1 cellular context compared by ENCODE assay signal in the genomic region with DNA sequence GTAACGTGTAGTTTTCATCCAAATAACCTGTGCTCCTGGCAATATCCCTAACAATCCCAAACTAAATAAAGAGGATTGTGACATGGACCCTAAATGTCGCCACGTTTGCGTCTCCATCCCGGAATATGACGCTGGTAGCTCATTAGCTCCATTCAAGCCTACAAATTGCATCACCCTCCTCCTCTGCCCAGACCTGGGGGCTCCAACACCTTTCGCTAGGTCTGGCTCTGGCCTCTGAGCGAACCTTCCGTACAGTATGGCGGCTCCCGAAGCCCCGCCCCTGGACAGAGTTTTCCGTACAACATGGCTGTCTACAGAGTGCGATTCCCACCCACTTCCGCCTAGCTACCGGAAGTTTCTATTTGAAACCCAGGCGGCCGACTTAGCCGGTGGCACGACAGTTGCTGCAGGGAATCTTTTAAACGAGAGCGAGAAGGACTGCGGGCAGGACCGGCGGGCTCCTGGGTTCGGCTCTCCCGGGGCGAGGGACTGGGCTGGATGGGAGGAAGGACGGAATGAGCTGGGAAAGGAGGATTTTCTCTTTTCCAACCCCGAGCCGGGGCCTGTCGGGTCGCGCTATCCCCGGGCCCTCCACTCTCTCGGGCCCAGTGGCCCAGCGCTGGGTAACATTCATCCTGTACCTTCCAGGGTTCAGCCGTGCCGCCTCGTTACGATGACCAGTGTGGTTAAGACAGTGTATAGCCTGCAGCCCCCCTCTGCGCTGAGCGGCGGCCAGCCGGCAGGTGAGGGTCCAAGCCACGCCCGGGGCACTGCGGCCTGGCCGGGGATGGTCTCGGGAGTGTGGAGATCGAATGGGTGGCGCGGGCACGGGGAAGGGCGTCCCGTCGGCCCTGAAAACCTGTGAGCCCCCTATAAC.
TF ChIP-seq lines count a peak whose summit lies in the region.

A gene with protein sequence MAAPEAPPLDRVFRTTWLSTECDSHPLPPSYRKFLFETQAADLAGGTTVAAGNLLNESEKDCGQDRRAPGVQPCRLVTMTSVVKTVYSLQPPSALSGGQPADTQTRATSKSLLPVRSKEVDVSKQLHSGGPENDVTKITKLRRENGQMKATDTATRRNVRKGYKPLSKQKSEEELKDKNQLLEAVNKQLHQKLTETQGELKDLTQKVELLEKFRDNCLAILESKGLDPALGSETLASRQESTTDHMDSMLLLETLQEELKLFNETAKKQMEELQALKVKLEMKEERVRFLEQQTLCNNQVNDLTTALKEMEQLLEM (plus strand): TSS at position 142 of the 877 bp plus-strand sequence. CDS start 115 bp downstream, at position 257.

TF ChIP-seq in HepG2, 621 proteins besides CTCF, POLR2A, EP300 and RAD21 (continued from another document and continues in another):
- TF ChIP-seq, protein P1, sequence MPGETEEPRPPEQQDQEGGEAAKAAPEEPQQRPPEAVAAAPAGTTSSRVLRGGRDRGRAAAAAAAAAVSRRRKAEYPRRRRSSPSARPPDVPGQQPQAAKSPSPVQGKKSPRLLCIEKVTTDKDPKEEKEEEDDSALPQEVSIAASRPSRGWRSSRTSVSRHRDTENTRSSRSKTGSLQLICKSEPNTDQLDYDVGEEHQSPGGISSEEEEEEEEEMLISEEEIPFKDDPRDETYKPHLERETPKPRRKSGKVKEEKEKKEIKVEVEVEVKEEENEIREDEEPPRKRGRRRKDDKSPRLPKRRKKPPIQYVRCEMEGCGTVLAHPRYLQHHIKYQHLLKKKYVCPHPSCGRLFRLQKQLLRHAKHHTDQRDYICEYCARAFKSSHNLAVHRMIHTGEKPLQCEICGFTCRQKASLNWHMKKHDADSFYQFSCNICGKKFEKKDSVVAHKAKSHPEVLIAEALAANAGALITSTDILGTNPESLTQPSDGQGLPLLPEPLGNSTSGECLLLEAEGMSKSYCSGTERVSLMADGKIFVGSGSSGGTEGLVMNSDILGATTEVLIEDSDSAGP (CRISPR knock-in tag; IDR thresholded peaks at IDR 0.05; ENCODE audit: borderline replicate concordance) = peak; percentile 68; the same call in 1 of the 2 replicates
- TF ChIP-seq, protein P2, sequence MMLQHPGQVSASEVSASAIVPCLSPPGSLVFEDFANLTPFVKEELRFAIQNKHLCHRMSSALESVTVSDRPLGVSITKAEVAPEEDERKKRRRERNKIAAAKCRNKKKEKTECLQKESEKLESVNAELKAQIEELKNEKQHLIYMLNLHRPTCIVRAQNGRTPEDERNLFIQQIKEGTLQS (CRISPR knock-in tag; IDR thresholded peaks at IDR 0.05) = peak; percentile 49; the same call in 1 of the 2 replicates
- no peak for TF ChIP-seq RFX1 (IDR thresholded peaks at IDR 0.05)
- TF ChIP-seq PHF5A (CRISPR knock-in tag; IDR thresholded peaks at IDR 0.05; ENCODE audit: low read depth, unreplicated experiment) = peak; percentile 30
- TF ChIP-seq, protein P3, sequence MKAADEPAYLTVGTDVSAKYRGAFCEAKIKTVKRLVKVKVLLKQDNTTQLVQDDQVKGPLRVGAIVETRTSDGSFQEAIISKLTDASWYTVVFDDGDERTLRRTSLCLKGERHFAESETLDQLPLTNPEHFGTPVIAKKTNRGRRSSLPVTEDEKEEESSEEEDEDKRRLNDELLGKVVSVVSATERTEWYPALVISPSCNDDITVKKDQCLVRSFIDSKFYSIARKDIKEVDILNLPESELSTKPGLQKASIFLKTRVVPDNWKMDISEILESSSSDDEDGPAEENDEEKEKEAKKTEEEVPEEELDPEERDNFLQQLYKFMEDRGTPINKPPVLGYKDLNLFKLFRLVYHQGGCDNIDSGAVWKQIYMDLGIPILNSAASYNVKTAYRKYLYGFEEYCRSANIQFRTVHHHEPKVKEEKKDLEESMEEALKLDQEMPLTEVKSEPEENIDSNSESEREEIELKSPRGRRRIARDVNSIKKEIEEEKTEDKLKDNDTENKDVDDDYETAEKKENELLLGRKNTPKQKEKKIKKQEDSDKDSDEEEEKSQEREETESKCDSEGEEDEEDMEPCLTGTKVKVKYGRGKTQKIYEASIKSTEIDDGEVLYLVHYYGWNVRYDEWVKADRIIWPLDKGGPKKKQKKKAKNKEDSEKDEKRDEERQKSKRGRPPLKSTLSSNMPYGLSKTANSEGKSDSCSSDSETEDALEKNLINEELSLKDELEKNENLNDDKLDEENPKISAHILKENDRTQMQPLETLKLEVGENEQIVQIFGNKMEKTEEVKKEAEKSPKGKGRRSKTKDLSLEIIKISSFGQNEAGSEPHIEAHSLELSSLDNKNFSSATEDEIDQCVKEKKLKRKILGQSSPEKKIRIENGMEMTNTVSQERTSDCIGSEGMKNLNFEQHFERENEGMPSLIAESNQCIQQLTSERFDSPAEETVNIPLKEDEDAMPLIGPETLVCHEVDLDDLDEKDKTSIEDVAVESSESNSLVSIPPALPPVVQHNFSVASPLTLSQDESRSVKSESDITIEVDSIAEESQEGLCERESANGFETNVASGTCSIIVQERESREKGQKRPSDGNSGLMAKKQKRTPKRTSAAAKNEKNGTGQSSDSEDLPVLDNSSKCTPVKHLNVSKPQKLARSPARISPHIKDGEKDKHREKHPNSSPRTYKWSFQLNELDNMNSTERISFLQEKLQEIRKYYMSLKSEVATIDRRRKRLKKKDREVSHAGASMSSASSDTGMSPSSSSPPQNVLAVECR (CRISPR knock-in tag; IDR thresholded peaks at IDR 0.05; ENCODE audit: borderline replicate concordance) = peak; percentile 90
- TF ChIP-seq TOPORS (CRISPR knock-in tag; IDR thresholded peaks at IDR 0.05) = peak; percentile 57; the same call in 1 of the 2 replicates
- no peak for TF ChIP-seq ZFP82 (CRISPR knock-in tag; IDR thresholded peaks at IDR 0.05; ENCODE audit: borderline replicate concordance)
- no peak for TF ChIP-seq HES4 (CRISPR knock-in tag; IDR thresholded peaks at IDR 0.05; ENCODE audit: borderline replicate concordance)
- TF ChIP-seq PITX1 (CRISPR knock-in tag; IDR thresholded peaks at IDR 0.05) = no peak
- TF ChIP-seq, protein P4, sequence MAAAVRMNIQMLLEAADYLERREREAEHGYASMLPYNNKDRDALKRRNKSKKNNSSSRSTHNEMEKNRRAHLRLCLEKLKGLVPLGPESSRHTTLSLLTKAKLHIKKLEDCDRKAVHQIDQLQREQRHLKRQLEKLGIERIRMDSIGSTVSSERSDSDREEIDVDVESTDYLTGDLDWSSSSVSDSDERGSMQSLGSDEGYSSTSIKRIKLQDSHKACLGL (CRISPR knock-in tag; IDR thresholded peaks at IDR 0.05) = no peak; the same call in 1 of the 2 replicates
- TF ChIP-seq SNAPC2 (CRISPR knock-in tag; IDR thresholded peaks at IDR 0.05) = 0 out of 2 replicates have a peak, but pooled peaks have one; percentile 66
- TF ChIP-seq FOXP1 (IDR thresholded peaks at IDR 0.05) = no peak
- no peak for TF ChIP-seq FOXP1 (CRISPR knock-in tag; IDR thresholded peaks at IDR 0.05)
- TF ChIP-seq, protein P5, sequence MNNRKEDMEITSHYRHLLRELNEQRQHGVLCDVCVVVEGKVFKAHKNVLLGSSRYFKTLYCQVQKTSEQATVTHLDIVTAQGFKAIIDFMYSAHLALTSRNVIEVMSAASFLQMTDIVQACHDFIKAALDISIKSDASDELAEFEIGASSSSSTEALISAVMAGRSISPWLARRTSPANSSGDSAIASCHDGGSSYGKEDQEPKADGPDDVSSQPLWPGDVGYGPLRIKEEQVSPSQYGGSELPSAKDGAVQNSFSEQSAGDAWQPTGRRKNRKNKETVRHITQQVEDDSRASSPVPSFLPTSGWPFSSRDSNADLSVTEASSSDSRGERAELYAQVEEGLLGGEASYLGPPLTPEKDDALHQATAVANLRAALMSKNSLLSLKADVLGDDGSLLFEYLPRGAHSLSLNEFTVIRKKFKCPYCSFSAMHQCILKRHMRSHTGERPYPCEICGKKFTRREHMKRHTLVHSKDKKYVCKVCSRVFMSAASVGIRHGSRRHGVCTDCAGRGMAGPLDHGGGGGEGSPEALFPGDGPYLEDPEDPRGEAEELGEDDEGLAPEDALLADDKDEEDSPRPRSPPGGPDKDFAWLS (CRISPR knock-in tag; IDR thresholded peaks at IDR 0.05; ENCODE audit: borderline replicate concordance) = no peak
- peak; percentile 60 for TF ChIP-seq SRSF1 (optimal IDR thresholded peaks at IDR 0.05; ENCODE audit: low read depth, low read length)
- TF ChIP-seq NR2F6 (IDR thresholded peaks at IDR 0.05) = no peak
- TF ChIP-seq NR2F6 (CRISPR knock-in tag; IDR thresholded peaks at IDR 0.05) = no peak
- TF ChIP-seq HNF4G (IDR thresholded peaks at IDR 0.05; ENCODE audit: borderline replicate concordance, low read depth, low read length) = no peak
- 0 out of 2 replicates have a peak, but pooled peaks have one; percentile 22 for TF ChIP-seq HNF4G (CRISPR knock-in tag; IDR thresholded peaks at IDR 0.05; ENCODE audit: borderline replicate concordance, low read depth)
- no peak for TF ChIP-seq ZSCAN25 (CRISPR knock-in tag; IDR thresholded peaks at IDR 0.05)
- TF ChIP-seq PTBP1 (IDR thresholded peaks at IDR 0.05; ENCODE audit: low read depth, low read length, poor library complexity, severe bottlenecking) = peak; percentile 55
- TF ChIP-seq RBFOX2 (IDR thresholded peaks at IDR 0.05; ENCODE audit: low read depth, low read length) = peak; percentile 69; the same call in 1 of the 2 replicates
- TF ChIP-seq CREB1 (IDR thresholded peaks at IDR 0.05) = 0 out of 2 replicates have a peak, but pooled peaks have one; percentile 2
- peak; percentile 71 for TF ChIP-seq CREB1 (CRISPR knock-in tag; IDR thresholded peaks at IDR 0.05)
- TF ChIP-seq ZNF547 (CRISPR knock-in tag; IDR thresholded peaks at IDR 0.05) = no peak
- TF ChIP-seq, protein P6, sequence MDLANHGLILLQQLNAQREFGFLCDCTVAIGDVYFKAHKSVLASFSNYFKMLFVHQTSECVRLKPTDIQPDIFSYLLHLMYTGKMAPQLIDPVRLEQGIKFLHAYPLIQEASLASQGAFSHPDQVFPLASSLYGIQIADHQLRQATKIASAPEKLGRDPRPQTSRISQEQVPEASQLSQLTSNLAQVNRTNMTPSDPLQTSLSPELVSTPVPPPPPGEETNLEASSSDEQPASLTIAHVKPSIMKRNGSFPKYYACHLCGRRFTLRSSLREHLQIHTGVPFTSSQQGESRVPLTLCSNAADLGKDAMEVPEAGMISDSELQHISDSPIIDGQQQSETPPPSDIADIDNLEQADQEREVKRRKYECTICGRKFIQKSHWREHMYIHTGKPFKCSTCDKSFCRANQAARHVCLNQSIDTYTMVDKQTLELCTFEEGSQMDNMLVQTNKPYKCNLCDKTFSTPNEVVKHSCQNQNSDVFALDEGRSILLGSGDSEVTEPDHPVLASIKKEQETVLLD (CRISPR knock-in tag; IDR thresholded peaks at IDR 0.05; ENCODE audit: low read depth) = no peak; the same call in 1 of the 2 replicates
- no peak for TF ChIP-seq ZNF296 (CRISPR knock-in tag; conservative IDR thresholded peaks at IDR 0.05)
- TF ChIP-seq, protein P7, sequence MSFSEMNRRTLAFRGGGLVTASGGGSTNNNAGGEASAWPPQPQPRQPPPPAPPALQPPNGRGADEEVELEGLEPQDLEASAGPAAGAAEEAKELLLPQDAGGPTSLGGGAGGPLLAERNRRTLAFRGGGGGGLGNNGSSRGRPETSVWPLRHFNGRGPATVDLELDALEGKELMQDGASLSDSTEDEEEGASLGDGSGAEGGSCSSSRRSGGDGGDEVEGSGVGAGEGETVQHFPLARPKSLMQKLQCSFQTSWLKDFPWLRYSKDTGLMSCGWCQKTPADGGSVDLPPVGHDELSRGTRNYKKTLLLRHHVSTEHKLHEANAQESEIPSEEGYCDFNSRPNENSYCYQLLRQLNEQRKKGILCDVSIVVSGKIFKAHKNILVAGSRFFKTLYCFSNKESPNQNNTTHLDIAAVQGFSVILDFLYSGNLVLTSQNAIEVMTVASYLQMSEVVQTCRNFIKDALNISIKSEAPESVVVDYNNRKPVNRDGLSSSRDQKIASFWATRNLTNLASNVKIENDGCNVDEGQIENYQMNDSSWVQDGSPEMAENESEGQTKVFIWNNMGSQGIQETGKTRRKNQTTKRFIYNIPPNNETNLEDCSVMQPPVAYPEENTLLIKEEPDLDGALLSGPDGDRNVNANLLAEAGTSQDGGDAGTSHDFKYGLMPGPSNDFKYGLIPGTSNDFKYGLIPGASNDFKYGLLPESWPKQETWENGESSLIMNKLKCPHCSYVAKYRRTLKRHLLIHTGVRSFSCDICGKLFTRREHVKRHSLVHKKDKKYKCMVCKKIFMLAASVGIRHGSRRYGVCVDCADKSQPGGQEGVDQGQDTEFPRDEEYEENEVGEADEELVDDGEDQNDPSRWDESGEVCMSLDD (CRISPR knock-in tag; IDR thresholded peaks at IDR 0.05; ENCODE audit: borderline replicate concordance) = no peak
- no peak for TF ChIP-seq ESRRA (CRISPR knock-in tag; IDR thresholded peaks at IDR 0.05; ENCODE audit: low read depth)
- peak; percentile 89 for TF ChIP-seq NRL (CRISPR knock-in tag; IDR thresholded peaks at IDR 0.05; ENCODE audit: borderline replicate concordance)
- peak; percentile 54; the same call in 1 of the 2 replicates for TF ChIP-seq ARNTL (CRISPR knock-in tag; IDR thresholded peaks at IDR 0.05)
- TF ChIP-seq, protein P8, sequence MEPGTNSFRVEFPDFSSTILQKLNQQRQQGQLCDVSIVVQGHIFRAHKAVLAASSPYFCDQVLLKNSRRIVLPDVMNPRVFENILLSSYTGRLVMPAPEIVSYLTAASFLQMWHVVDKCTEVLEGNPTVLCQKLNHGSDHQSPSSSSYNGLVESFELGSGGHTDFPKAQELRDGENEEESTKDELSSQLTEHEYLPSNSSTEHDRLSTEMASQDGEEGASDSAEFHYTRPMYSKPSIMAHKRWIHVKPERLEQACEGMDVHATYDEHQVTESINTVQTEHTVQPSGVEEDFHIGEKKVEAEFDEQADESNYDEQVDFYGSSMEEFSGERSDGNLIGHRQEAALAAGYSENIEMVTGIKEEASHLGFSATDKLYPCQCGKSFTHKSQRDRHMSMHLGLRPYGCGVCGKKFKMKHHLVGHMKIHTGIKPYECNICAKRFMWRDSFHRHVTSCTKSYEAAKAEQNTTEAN (CRISPR knock-in tag; conservative IDR thresholded peaks at IDR 0.05) = no peak
- no peak for TF ChIP-seq BCL6 (CRISPR knock-in tag; IDR thresholded peaks at IDR 0.05)
- no peak for TF ChIP-seq PRMT3 (CRISPR knock-in tag; IDR thresholded peaks at IDR 0.05; ENCODE audit: borderline replicate concordance, low read depth)
- TF ChIP-seq THAP11 (CRISPR knock-in tag; IDR thresholded peaks at IDR 0.05) = peak; percentile 68
- TF ChIP-seq GTF2F1 (IDR thresholded peaks at IDR 0.05; ENCODE audit: low read length) = no peak
- peak; percentile 82; the same call in 1 of the 2 replicates for TF ChIP-seq ZNF224 (CRISPR knock-in tag; IDR thresholded peaks at IDR 0.05)
- TF ChIP-seq HOXD1 (CRISPR knock-in tag; IDR thresholded peaks at IDR 0.05) = no peak
- no peak for TF ChIP-seq NPAS2 (CRISPR knock-in tag; IDR thresholded peaks at IDR 0.05; ENCODE audit: borderline replicate concordance)
- peak; percentile 97 for TF ChIP-seq SAP130 (CRISPR knock-in tag; IDR thresholded peaks at IDR 0.05; ENCODE audit: low read depth)
- peak; percentile 38 for TF ChIP-seq ZBTB20 (CRISPR knock-in tag; IDR thresholded peaks at IDR 0.05; ENCODE audit: borderline replicate concordance, low read depth)
- 0 out of 2 replicates have a peak, but pooled peaks have one; percentile 18 for TF ChIP-seq PPARG (CRISPR knock-in tag; conservative IDR thresholded peaks at IDR 0.05)
- TF ChIP-seq TRIM24 (CRISPR knock-in tag; IDR thresholded peaks at IDR 0.05) = no peak
